23 cellular contexts compared by ENCODE assay signal in the genomic region with DNA sequence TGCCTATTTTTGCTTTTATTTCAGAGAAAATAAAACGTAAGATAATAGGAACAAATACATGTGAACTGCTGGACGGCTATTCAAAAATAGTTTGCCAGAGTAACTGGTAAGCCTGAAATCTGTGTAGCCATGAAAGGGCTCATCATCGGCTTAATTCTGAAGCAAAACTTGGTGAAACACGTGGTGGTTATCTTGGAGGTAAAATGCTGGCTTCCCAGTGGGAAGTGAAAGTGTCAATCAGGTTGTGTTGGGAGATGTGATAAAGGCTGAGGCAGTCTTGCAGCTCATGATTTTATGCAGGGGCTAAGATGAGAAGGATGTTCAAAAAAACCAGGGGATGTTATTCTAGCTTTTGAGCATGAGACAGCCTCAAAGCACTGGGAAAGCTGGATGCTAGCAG. TPM values are rescaled to one million over a fixed set of nuclear protein-coding genes. Genes with fewer than 3 reads are reported as not detected.
DNase-seq lines count a peak whose midpoint lies in the region; ATAC-seq, FAIRE-seq and TF ChIP-seq lines count a peak whose summit lies in the region.
"Had no signal": no experiment of that assay in that cellular context is flagged by ENCODE, and none has a peak within 500 bp of the region (broad histone marks: within the 10 kb centered on the region; RNA-seq: fewer than 3 reads in every experiment).

No MANE protein-coding gene starts in this region.

- H2AK5ac ChIP-seq in H1 (ENCODE audit: low read depth, low read length), result no peak overlapping the region

- H3K27ac Mint-ChIP-seq in activated T-cell treated with anti-CD3 and anti-CD28 coated beads, Interleukin-2, amount 50 U/mL, for 72 hours, result peak overlapping the region; percentile 2
- H3K27ac Mint-ChIP-seq: CD8-positive, alpha-beta T cell; H9 had no signal

- H3K23me2 ChIP-seq in H1 (ENCODE audit: low read depth, low read length), result no peaks in the 10 kb centered on the region

- no peak overlapping the region for H3K4me3 ChIP-seq in H1 (ENCODE audit: extremely low read depth in 1 of 4, insufficient read depth in 2 of 4, low read depth in 3 of 4, low read length in 4 of 4)
- H3K4me3 ChIP-seq: MG63, PC-9 had no signal

- no peak overlapping the region for H4K5ac ChIP-seq in H1 (ENCODE audit: insufficient read length, low read depth, low read length)

- peaks cover 43% of the 10 kb centered on the region for H3K4me1 Mint-ChIP-seq in activated T-cell treated with anti-CD3 and anti-CD28 coated beads, Interleukin-2, amount 50 U/mL, for 72 hours (ENCODE audit: low read depth)

- no peak overlapping the region for H3K56ac ChIP-seq in H1 (replicated peaks; ENCODE audit: insufficient read length, low read depth, low read length)

- H4K91ac ChIP-seq in H1 (replicated peaks; ENCODE audit: insufficient read length, low read length), result no peak overlapping the region

- H3K27me3 Mint-ChIP-seq in activated T-cell treated with anti-CD3 and anti-CD28 coated beads, Interleukin-2, amount 50 U/mL, for 72 hours (ENCODE audit: low read depth), result no peaks in the 10 kb centered on the region

- no peak for FAIRE-seq in H1 (lab: Jason Lieb, UNC)
- FAIRE-seq: GM12891, GM18507 had no signal

- H3K9me3 Mint-ChIP-seq in activated T-cell treated with anti-CD3 and anti-CD28 coated beads, Interleukin-2, amount 50 U/mL, for 72 hours, result peaks cover 0 to 3% of the 10 kb centered on the region in 2 donors
- H3K9me3 Mint-ChIP-seq: CD8-positive, alpha-beta T cell had no signal

- no peaks in the 10 kb centered on the region for H4K20me1 ChIP-seq in H1 (replicated peaks in 1 of 2; ENCODE audit: control insufficient read depth in 1 of 2, insufficient read depth in 2 of 2, low read length in 2 of 2)

- H2BK15ac ChIP-seq in H1 (ENCODE audit: low read length), result no peak overlapping the region

- POLR2A ChIA-PET in H1 (lab: Charles Lee; ENCODE audit: partially characterized antibody), result no interaction called here

- WGBS in H1 (ENCODE audit: extremely low coverage in 1 of 2, insufficient coverage in 1 of 2, insufficient read length in 1 of 2, insufficient replicate concordance in 2 of 2, low coverage in 1 of 2, low lambda C conversion rate in 2 of 2, missing lambda C conversion rate in 1 of 2), 2 experiments, result 73% methylated on average over 4 of the region's 4 CpGs; no CpG with 5 or more reads in 1 of the 2 experiments

- no peaks in the 10 kb centered on the region for H3K27me3 ChIP-seq in H1 (replicated peaks in 1 of 4; ENCODE audit: control insufficient read depth in 3 of 4, extremely low read depth in 1 of 4, insufficient read depth in 3 of 4, low read length in 3 of 4)
- H3K27me3 ChIP-seq: BE2C, MG63 had no signal

- H3K9me3 ChIP-seq in H1 (ENCODE audit: insufficient read depth in 2 of 2, low read depth in 1 of 2, low read length in 1 of 2), result peaks cover 0 to 3% of the 10 kb centered on the region in 2 experiments; a peak in 1 of 4 replicates
- H3K9me3 ChIP-seq: BE2C, MG63 had no signal

- H3K79me1 ChIP-seq in H1 (ENCODE audit: low read depth, low read length), result no peaks in the 10 kb centered on the region

- no peak overlapping the region for H3K4ac ChIP-seq in H1 (replicated peaks; ENCODE audit: insufficient read length, low read depth, low read length)

- no peak overlapping the region for H2BK120ac ChIP-seq in H1 (replicated peaks; ENCODE audit: low read depth, low read length)

- no peak overlapping the region for H3K18ac ChIP-seq in H1 (ENCODE audit: extremely low read depth, low read length)

- CTCF ChIA-PET in H1 (lab: Charles Lee; ENCODE audit: partially characterized antibody), result interaction anchor here (0.7 to 9.6 kb wide), 20 partner anchors 8 to 769 kb away, joined by 3 to 142 read pairs (median 6); a partner anchor contains a TSS

- TF ChIP-seq EP300 in H1 (IDR thresholded peaks at IDR 0.05; ENCODE audit: borderline replicate concordance in 1 of 2, low read depth in 2 of 2, low read length in 2 of 2), result no peak

- no peak overlapping the region for H2BK5ac ChIP-seq in H1 (ENCODE audit: low read depth, low read length)

- no peaks in the 10 kb centered on the region for H3K36me3 Mint-ChIP-seq in activated T-cell treated with anti-CD3 and anti-CD28 coated beads, Interleukin-2, amount 50 U/mL, for 72 hours (ENCODE audit: insufficient read depth in 2 of 2)
- H3K36me3 Mint-ChIP-seq: CD8-positive, alpha-beta T cell had no signal

- H3K23ac ChIP-seq in H1 (ENCODE audit: insufficient read length), result no peak overlapping the region

- H3K36me3 ChIP-seq in H1 (ENCODE audit: control insufficient read depth in 2 of 4, insufficient read depth in 4 of 4, low read length in 3 of 4), result no peaks in the 10 kb centered on the region
- H3K36me3 ChIP-seq: BE2C, MG63 had no signal

- no peak overlapping the region for H3K14ac ChIP-seq in H1 (ENCODE audit: insufficient read length)

- no peak for DNase-seq in activated T-cell treated with anti-CD3 and anti-CD28 coated beads, Interleukin-2, amount 50 U/mL, for 72 hours
- DNase-seq in activated T-cell treated with anti-CD3 and anti-CD28 coated beads, Interleukin-2, amount 50 U/mL, for 1 hour, result no peak
- DNase-seq in MV-4-11 (lab: John Stamatoyannopoulos, UW) (peak; percentile 20), H1 (ENCODE audit: low read depth in 1 of 2, low spot score in 2 of 2) (no peak), COLO668 (lab: John Stamatoyannopoulos, UW; ENCODE audit: unreplicated experiment) (no peak), GM20000 (ENCODE audit: low spot score) (no peak), Ammon's horn (ENCODE audit: low spot score) (no peak)
- DNase-seq: BE2C; CD8-positive, alpha-beta T cell; H9; IMR-90; Kasumi-1; MG63; NCI-H1694 treated with DMSO at 0.1 percent for 48 hours; NCI-H510A; NCI-H774; PC-9; SIG-M5 had no signal

- no peak overlapping the region for H3K4me2 ChIP-seq in H1 (ENCODE audit: insufficient read depth in 1 of 2, low read depth in 2 of 2, low read length in 2 of 2)
- H3K4me2 ChIP-seq: PC-9 had no signal

- H3K79me2 ChIP-seq in H1 (ENCODE audit: control insufficient read depth in 1 of 2, insufficient read depth in 2 of 2, low read length in 2 of 2), result no peaks in the 10 kb centered on the region

- no peak for TF ChIP-seq RAD21 in H1 (IDR thresholded peaks at IDR 0.05 in 1 of 2, conservative IDR thresholded peaks at IDR 0.05 in 1 of 2; ENCODE audit: low read depth in 2 of 2, low read length in 2 of 2)

- no peak overlapping the region for H2AFZ ChIP-seq in H1 (ENCODE audit: low read length)
- H2AFZ ChIP-seq: PC-9 had no signal

- no peak overlapping the region for H2BK12ac ChIP-seq in H1 (ENCODE audit: low read depth, low read length)

- H4K8ac ChIP-seq in H1 (ENCODE audit: extremely low read depth, insufficient read depth, low read length), result no peak overlapping the region

- peaks cover 0 to 10% (median 1%) of the 10 kb centered on the region in 4 experiments; a peak in 2 of 7 replicates for H3K4me1 ChIP-seq in H1 (replicated peaks in 1 of 4; ENCODE audit: control insufficient read depth in 3 of 4, insufficient read depth in 4 of 4, low read length in 3 of 4)
- H3K4me1 ChIP-seq: BE2C had no signal

- no peak for ATAC-seq in activated T-cell treated with anti-CD3 and anti-CD28 coated beads, Interleukin-2, amount 50 U/mL, for 72 hours (replicated peaks in 1 of 2)
- ATAC-seq: CD8-positive, alpha-beta T cell; SK-N-SH treated with all-trans-retinoic acid at 6 μM for 48 hours had no signal

- H3K9ac ChIP-seq in H1 (replicated peaks in 1 of 4; ENCODE audit: extremely low read depth in 1 of 4, low read depth in 3 of 4, low read length in 3 of 4), result no peak overlapping the region; a peak in 1 of 7 replicates

- H3K27ac ChIP-seq in H1 (ENCODE audit: low read depth, low read length), result no peak overlapping the region
- H3K27ac ChIP-seq: PC-9, RWPE1 had no signal

- no peak for TF ChIP-seq POLR2A in H1 (IDR thresholded peaks at IDR 0.05; ENCODE audit: control extremely low read depth in 1 of 2, low read depth in 2 of 2, low read length in 2 of 2)

- no peak overlapping the region for H3K4me3 Mint-ChIP-seq in activated T-cell treated with anti-CD3 and anti-CD28 coated beads, Interleukin-2, amount 50 U/mL, for 72 hours
- H3K4me3 Mint-ChIP-seq: CD8-positive, alpha-beta T cell; H9 had no signal

- TF ChIP-seq CTCF in H1 (IDR thresholded peaks at IDR 0.05; ENCODE audit: control extremely low read depth in 1 of 3, insufficient read depth in 1 of 3, low read depth in 1 of 3, low read length in 3 of 3) (no peak), GM20000 (IDR thresholded peaks at IDR 0.05; ENCODE audit: extremely low read depth, missing control alignments) (no peak)

- no peak overlapping the region for H2BK20ac ChIP-seq in H1 (ENCODE audit: low read length)

TF ChIP-seq in H1, 55 proteins besides CTCF, POLR2A, EP300 and RAD21:
- no peak for TF ChIP-seq SP2 (IDR thresholded peaks at IDR 0.05; ENCODE audit: low read length)
- TF ChIP-seq, protein P1, sequence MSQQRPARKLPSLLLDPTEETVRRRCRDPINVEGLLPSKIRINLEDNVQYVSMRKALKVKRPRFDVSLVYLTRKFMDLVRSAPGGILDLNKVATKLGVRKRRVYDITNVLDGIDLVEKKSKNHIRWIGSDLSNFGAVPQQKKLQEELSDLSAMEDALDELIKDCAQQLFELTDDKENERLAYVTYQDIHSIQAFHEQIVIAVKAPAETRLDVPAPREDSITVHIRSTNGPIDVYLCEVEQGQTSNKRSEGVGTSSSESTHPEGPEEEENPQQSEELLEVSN (IDR thresholded peaks at IDR 0.05), result peak; percentile 49; the same call in 1 of the 2 replicates
TF ChIP-seq in H1: peak in this region for 1.

RNA-seq across cellular contexts. Expression of a gene that starts 36.1 kb away (rescaled TPM):
- total RNA-seq in activated T-cell treated with anti-CD3 and anti-CD28 coated beads, Interleukin-2, amount 50 U/mL, for 72 hours, result 1 to 10 TPM in 1 of 2 donors, under 1 TPM in 1; 0.70 to 1.4 TPM
- 1.3 and 1.5 TPM in 2 replicates for total RNA-seq in H1 (2021; fragmentation: NEBNext Ultra II Directional; extraction: Animal tissue kit (Norgen Biotek cat#: 25700))
- polyA plus RNA-seq in H1 (2011; rRNA removed), result 0.67 and 1.3 TPM in 2 replicates
- polyA plus RNA-seq in H1 (2011; cell fraction: cytosol; rRNA removed), result 0.80 TPM
- 1.7 TPM for polyA plus RNA-seq in H1 (2011; cell fraction: nucleus; rRNA removed)
- 0.97 to 1.5 TPM (median 1.1 TPM) in 4 replicates for polyA plus RNA-seq in H1 (2012, experiment 1 of 2)
- polyA plus RNA-seq in H1 (2012, experiment 2 of 2), result 0.09 TPM
- polyA plus RNA-seq in H1 (2013, experiment 1 of 2), result 1.8 TPM
- polyA plus RNA-seq in H1 (2013, experiment 2 of 2), result 1.6 TPM
- 1.1 and 1.2 TPM in 2 replicates for polyA minus RNA-seq in H1 (2011; rRNA and poly(A)+ RNA removed)
- not detected for polyA minus RNA-seq in H1 (2011; cell fraction: cytosol; rRNA and poly(A)+ RNA removed)
- 2.9 TPM for polyA minus RNA-seq in H1 (2011; cell fraction: nucleus; rRNA and poly(A)+ RNA removed)
- total RNA-seq: A172 had no signal
